In genomic region chr14:58278177-58278576, GRCh38 we compare ENCODE assay signal across 30 cellular contexts.
"Had no signal": no experiment of that assay in that cellular context is flagged by ENCODE, and none has a peak within 500 bp of the region (broad histone marks: within the 10 kb centered on the region; RNA-seq: fewer than 3 reads in every experiment).

No MANE protein-coding gene starts in this region.

- H3K4me3 Mint-ChIP-seq: activated CD4-positive, alpha-beta memory T cell treated with anti-CD3 and anti-CD28 coated beads, Interleukin-2, amount 10 ng/mL, durations not matched to agents 7 days and 5 days; activated CD4-positive, alpha-beta T cell treated with anti-CD3 and anti-CD28 coated beads, Interleukin-2, amount 10 ng/mL, durations not matched to agents 24 days and 14 days; activated CD8-positive, alpha-beta memory T cell treated with anti-CD3 and anti-CD28 coated beads, Interleukin-2, amount 10 ng/mL, durations not matched to agents 7 days and 5 days; dendritic cell treated with granulocyte-macrophage colony-stimulating factor and Interleukin-4, amounts not matched to agents 40 ng/mL and 50 ng/mL, for 4 days; endodermal cell; nephron; stimulated activated effector memory CD8-positive, alpha-beta T cell treated with anti-CD3 and anti-CD28 coated beads, Interleukin-12 subunit alpha, Interleukin-12 subunit beta, amount 100 ng/mL, for 72 hours had no signal

- H3K4me3 ChIP-seq: breast epithelium, ovary, skin epidermis, stomach, thyroid gland, upper lobe of left lung had no signal

- DNase-seq: activated CD4-positive, alpha-beta memory T cell treated with anti-CD3 and anti-CD28 coated beads, Interleukin-2, amount 10 ng/mL, durations not matched to agents 7 days and 5 days; activated CD4-positive, alpha-beta T cell treated with anti-CD3 and anti-CD28 coated beads, Interleukin-2, amount 10 ng/mL, durations not matched to agents 24 days and 14 days; activated CD8-positive, alpha-beta memory T cell treated with anti-CD3 and anti-CD28 coated beads, Interleukin-2, amount 10 ng/mL, durations not matched to agents 7 days and 5 days; activated gamma-delta T cell treated with Interleukin-2 at 50 U/mL for 16 hours; central memory CD4-positive, alpha-beta T cell; endodermal cell; foreskin fibroblast; head of caudate nucleus; hippocampal formation; left colon; mammary epithelial cell; ovary; stimulated activated CD4-positive, alpha-beta T cell treated with anti-CD3 and anti-CD28 coated beads, Interleukin-12 subunit alpha, Interleukin-12 subunit beta, amount 100 ng/mL, for 4 hours; stimulated activated CD4-positive, alpha-beta T cell treated with anti-CD3 and anti-CD28 coated beads, Interleukin-4, amount 100 ng/mL, for 24 hours; stomach; T-helper 9 cell; thyroid gland; upper lobe of left lung had no signal

- ATAC-seq: activated CD4-positive, CD25-positive, alpha-beta regulatory T cell treated with anti-CD3 and anti-CD28 coated beads, Interleukin-2, amount 50 U/mL, for 24 hours; activated CD8-positive, alpha-beta memory T cell treated with anti-CD3 and anti-CD28 coated beads, Interleukin-2, amount 10 ng/mL, durations not matched to agents 7 days and 5 days; esophagus mucosa; left colon; sciatic nerve; stimulated activated effector memory CD8-positive, alpha-beta T cell treated with anti-CD3 and anti-CD28 coated beads, Interleukin-12 subunit alpha, Interleukin-12 subunit beta, amount 100 ng/mL, for 72 hours had no signal

- H3K9me3 ChIP-seq: breast epithelium, ovary, stomach, thyroid gland, upper lobe of left lung had no signal

- H3K9me3 Mint-ChIP-seq: activated CD4-positive, alpha-beta memory T cell treated with anti-CD3 and anti-CD28 coated beads, Interleukin-2, amount 10 ng/mL, durations not matched to agents 7 days and 5 days; activated CD4-positive, alpha-beta T cell treated with anti-CD3 and anti-CD28 coated beads, Interleukin-2, amount 10 ng/mL, durations not matched to agents 24 days and 14 days; dendritic cell treated with granulocyte-macrophage colony-stimulating factor and Interleukin-4, amounts not matched to agents 40 ng/mL and 50 ng/mL, for 4 days; endodermal cell; nephron; stimulated activated effector memory CD8-positive, alpha-beta T cell treated with anti-CD3 and anti-CD28 coated beads, Interleukin-12 subunit alpha, Interleukin-12 subunit beta, amount 100 ng/mL, for 72 hours had no signal

- H3K27me3 Mint-ChIP-seq: activated CD4-positive, alpha-beta memory T cell treated with anti-CD3 and anti-CD28 coated beads, Interleukin-2, amount 10 ng/mL, durations not matched to agents 7 days and 5 days; activated CD4-positive, alpha-beta T cell treated with anti-CD3 and anti-CD28 coated beads, Interleukin-2, amount 10 ng/mL, durations not matched to agents 24 days and 14 days; activated CD8-positive, alpha-beta memory T cell treated with anti-CD3 and anti-CD28 coated beads, Interleukin-2, amount 10 ng/mL, durations not matched to agents 7 days and 5 days; dendritic cell treated with granulocyte-macrophage colony-stimulating factor and Interleukin-4, amounts not matched to agents 40 ng/mL and 50 ng/mL, for 4 days; progenitor cell of endocrine pancreas had no signal

- H3K36me3 ChIP-seq: breast epithelium, ovary had no signal

- FAIRE-seq: keratinocyte, TTC549 had no signal

- H3K27ac ChIP-seq: breast epithelium, ovary, thyroid gland, VCaP had no signal

- H3K27ac Mint-ChIP-seq: activated CD4-positive, alpha-beta memory T cell treated with anti-CD3 and anti-CD28 coated beads, Interleukin-2, amount 10 ng/mL, durations not matched to agents 7 days and 5 days; activated CD4-positive, alpha-beta T cell treated with anti-CD3 and anti-CD28 coated beads, Interleukin-2, amount 10 ng/mL, durations not matched to agents 24 days and 14 days; endodermal cell; nephron; progenitor cell of endocrine pancreas had no signal
